ENCODE assay signal across 1 cellular context in the genomic region with DNA sequence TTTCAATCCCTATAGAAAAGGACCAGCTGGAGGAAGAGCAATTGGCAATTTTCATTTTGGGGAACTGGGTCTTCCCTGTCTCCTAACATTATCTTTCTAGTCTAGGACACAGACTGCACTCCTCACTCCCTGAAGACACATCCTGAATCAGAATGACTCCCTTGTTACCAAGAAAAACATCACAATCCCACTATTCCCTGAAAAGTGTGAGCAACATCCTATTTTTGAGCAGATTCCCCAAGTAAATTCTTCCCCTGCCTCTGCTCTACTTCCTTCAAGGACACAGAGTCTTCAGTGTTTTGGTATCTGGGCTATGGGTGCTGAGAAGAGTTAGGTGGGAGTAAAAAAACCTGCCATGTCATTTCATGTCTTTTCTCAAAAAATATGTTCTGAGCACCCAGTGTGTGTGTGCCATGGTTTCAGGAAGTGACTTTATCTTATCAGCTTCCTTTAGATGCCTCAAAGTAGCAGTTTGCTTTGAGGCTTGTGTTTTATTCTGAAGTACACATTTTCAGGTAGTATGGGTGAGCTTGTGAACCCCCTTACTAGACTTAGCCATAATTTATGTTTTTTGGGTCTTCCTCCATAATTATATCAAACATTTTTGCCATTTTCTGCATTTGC.
TF ChIP-seq lines count a peak whose summit lies in the region.

No MANE protein-coding gene starts in this region.

TF ChIP-seq in IMR-90, 13 proteins besides CTCF, POLR2A, EP300 and RAD21:
- TF ChIP-seq MAFK (IDR thresholded peaks at IDR 0.05; ENCODE audit: low read depth, low read length) (no peak), MXI1 (IDR thresholded peaks at IDR 0.05; ENCODE audit: borderline replicate concordance, low read depth, low read length) (no peak), MAZ (IDR thresholded peaks at IDR 0.05; ENCODE audit: borderline replicate concordance, low read depth, low read length) (no peak), NFE2L2 (IDR thresholded peaks at IDR 0.05; ENCODE audit: low read depth, low read length) (no peak), SMC3 (IDR thresholded peaks at IDR 0.05; ENCODE audit: low read depth, low read length) (no peak)
- TF ChIP-seq, protein P1, sequence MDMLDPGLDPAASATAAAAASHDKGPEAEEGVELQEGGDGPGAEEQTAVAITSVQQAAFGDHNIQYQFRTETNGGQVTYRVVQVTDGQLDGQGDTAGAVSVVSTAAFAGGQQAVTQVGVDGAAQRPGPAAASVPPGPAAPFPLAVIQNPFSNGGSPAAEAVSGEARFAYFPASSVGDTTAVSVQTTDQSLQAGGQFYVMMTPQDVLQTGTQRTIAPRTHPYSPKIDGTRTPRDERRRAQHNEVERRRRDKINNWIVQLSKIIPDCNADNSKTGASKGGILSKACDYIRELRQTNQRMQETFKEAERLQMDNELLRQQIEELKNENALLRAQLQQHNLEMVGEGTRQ (IDR thresholded peaks at IDR 0.05; ENCODE audit: low read depth, low read length), result no peak
